Comparison of ENCODE assay signal across 11 cellular contexts in genomic region chr11:27926981-27927481, GRCh38.
DNase-seq lines count a peak whose midpoint lies in the region; TF ChIP-seq lines count a peak whose summit lies in the region.
"Had no signal": no experiment of that assay in that cellular context is flagged by ENCODE, and none has a peak within 500 bp of the region (broad histone marks: within the 10 kb centered on the region; RNA-seq: fewer than 3 reads in every experiment).

No MANE protein-coding gene starts in this region.

- CTCF ChIA-PET in A673 (lab: Charles Lee): no interaction called here

- H3K27ac ChIP-seq in A673 (ENCODE audit: low read depth, low read length, poor library complexity, severe bottlenecking) (no peak overlapping the region), left ventricle myocardium inferior (replicated peaks) (no peak overlapping the region)
- H3K27ac ChIP-seq: C4-2B, pancreas had no signal

- peak; percentile 87 for DNase-seq in A673 (ENCODE audit: low spot score)
- DNase-seq in H4 (ENCODE audit: low spot score): peak; percentile 94
- peak; percentile 95 for DNase-seq in OCI-M1 (lab: John Stamatoyannopoulos, UW)
- peak; percentile 72 for DNase-seq in choroid plexus epithelial cell (ENCODE audit: low read depth)
- DNase-seq in left ventricle myocardium inferior: no peak
- DNase-seq in NCI-H1105 treated with DMSO at 0.1 percent for 48 hours (lab: John Stamatoyannopoulos, UW): no peak
- no peak for DNase-seq in activated CD8-positive, alpha-beta memory T cell treated with anti-CD3 and anti-CD28 coated beads, Interleukin-2, amount 50 U/mL, for 4 hours
- no peak for DNase-seq in SHP77 treated with DMSO at 0.1 percent for 48 hours (lab: John Stamatoyannopoulos, UW)
- DNase-seq: kidney, pancreas had no signal

- TF ChIP-seq CTCF in A673 (conservative IDR thresholded peaks at IDR 0.05; ENCODE audit: low read depth, low read length) (no peak), choroid plexus epithelial cell (conservative IDR thresholded peaks at IDR 0.05; ENCODE audit: low read depth, low read length) (no peak), left ventricle myocardium inferior (IDR thresholded peaks at IDR 0.05; ENCODE audit: borderline replicate concordance) (no peak)

- POLR2A ChIA-PET in A673 (lab: Charles Lee; ENCODE audit: low non-redundant PET): interaction anchor here (0.7 kb wide), 1 partner anchor 22 kb away, joined by 3 read pairs; no protein-coding TSS in a partner anchor

- H3K9me3 ChIP-seq in A673 (ENCODE audit: low read depth, low read length, poor library complexity, severe bottlenecking) (no peaks in the 10 kb centered on the region), left ventricle myocardium inferior (replicated peaks) (peaks cover 8% of the 10 kb centered on the region)
- H3K9me3 ChIP-seq: pancreas had no signal

- H3K27me3 ChIP-seq in A673 (replicated peaks; ENCODE audit: insufficient read depth, low read depth, low read length, poor library complexity) (no peaks in the 10 kb centered on the region), left ventricle myocardium inferior (ENCODE audit: low read depth) (no peaks in the 10 kb centered on the region)
- H3K27me3 ChIP-seq: pancreas had no signal

- BruUV-seq in A673 (replicated peaks; lab: Mats Ljungman, UMichigan): no TSS peak

- peaks cover 7% of the 10 kb centered on the region for H3K4me1 ChIP-seq in A673 (ENCODE audit: insufficient read depth, low read length, poor library complexity, severe bottlenecking)
- no peaks in the 10 kb centered on the region for H3K4me1 ChIP-seq in left ventricle myocardium inferior

- H3K36me3 ChIP-seq in A673 (ENCODE audit: insufficient read depth, low read length, poor library complexity, severe bottlenecking) (no peaks in the 10 kb centered on the region), left ventricle myocardium inferior (no peaks in the 10 kb centered on the region)
- H3K36me3 ChIP-seq: pancreas had no signal

- H3K4me3 ChIP-seq in A673 (ENCODE audit: low read depth, low read length, poor library complexity, severe bottlenecking): no peak overlapping the region
- no peak overlapping the region for H3K4me3 ChIP-seq in choroid plexus epithelial cell (ENCODE audit: low read depth, low read length)
- no peak overlapping the region for H3K4me3 ChIP-seq in left ventricle myocardium inferior
- H3K4me3 ChIP-seq: pancreas had no signal

- intact Hi-C loops in A673 (cut with micrococcal nuclease; ENCODE audit: unreplicated experiment) (no loop called here), left ventricle myocardium inferior (cut with micrococcal nuclease) (no loop called here)

Comparison
In these comparisons a context has a peak if more than half of its experiments do, and no peak if none do; other contexts are left out.
1. DNase-seq: peak in A673 (single experiment), H4 (single experiment), OCI-M1 (single experiment) and choroid plexus epithelial cell (single experiment); none in left ventricle myocardium inferior (single experiment), NCI-H1105 treated with DMSO at 0.1 percent for 48 hours (single experiment), activated CD8-positive, alpha-beta memory T cell treated with anti-CD3 and anti-CD28 coated beads, Interleukin-2, amount 50 U/mL, for 4 hours (single experiment) and SHP77 treated with DMSO at 0.1 percent for 48 hours (single experiment).